11 cellular contexts compared by ENCODE assay signal in the genomic region with DNA sequence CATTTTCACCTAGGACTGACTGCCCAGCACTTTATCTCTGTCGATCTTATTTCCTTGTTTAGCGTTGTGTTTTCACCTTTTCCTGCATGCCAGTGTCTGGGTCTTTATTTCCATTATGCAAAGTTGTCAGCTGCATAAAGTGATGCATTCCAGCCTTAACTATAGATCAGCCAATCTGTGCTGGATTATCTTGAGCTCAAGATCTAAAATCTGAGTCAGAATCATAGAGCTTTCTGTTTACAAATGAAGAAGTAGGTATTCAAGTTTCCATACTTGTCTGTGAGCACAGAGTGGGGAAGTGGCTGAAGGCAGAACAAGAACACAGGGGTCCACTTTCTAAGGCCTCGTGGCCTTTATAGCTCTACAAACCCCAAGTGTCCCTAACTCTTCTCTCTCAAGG.
A peak's percentile ranks its signal among the peaks of the same experiment; 100 is the strongest.
DNase-seq lines count a peak whose midpoint lies in the region; ATAC-seq and TF ChIP-seq lines count a peak whose summit lies in the region.
"Had no signal": no experiment of that assay in that cellular context is flagged by ENCODE, and none has a peak within 500 bp of the region (broad histone marks: within the 10 kb centered on the region; RNA-seq: fewer than 3 reads in every experiment).

No MANE protein-coding gene starts in this region.

- H2BK15ac ChIP-seq in neuronal stem cell (ENCODE audit: low read length) = no peak overlapping the region

- no peaks in the 10 kb centered on the region for H3K36me3 ChIP-seq in OCI-LY7 (ENCODE audit: insufficient read depth, low read length)
- no peaks in the 10 kb centered on the region for H3K36me3 ChIP-seq in neuronal stem cell (replicated peaks in 1 of 2; ENCODE audit: control insufficient read depth in 2 of 2, insufficient read depth in 2 of 2, low read length in 2 of 2)
- H3K36me3 ChIP-seq: ovary had no signal

- intact Hi-C loops in natural killer cell (cut with micrococcal nuclease) = no loop called here
- intact Hi-C loops in OCI-LY7 (cut with micrococcal nuclease; ENCODE audit: unreplicated experiment) = no loop called here

- H3K9me3 ChIP-seq in OCI-LY7 (ENCODE audit: low read length) (peaks cover 6% of the 10 kb centered on the region; the same call in 1 of the 2 replicates), neuronal stem cell (replicated peaks in 1 of 2; ENCODE audit: control insufficient read depth in 2 of 2, insufficient read depth in 1 of 2, low read depth in 1 of 2, low read length in 2 of 2) (no peaks in the 10 kb centered on the region)
- H3K9me3 ChIP-seq: ovary had no signal

- no peak overlapping the region for H3K14ac ChIP-seq in neuronal stem cell (ENCODE audit: low read length)

- H4K8ac ChIP-seq in neuronal stem cell (ENCODE audit: low read depth, low read length) = no peak overlapping the region

- H3K18ac ChIP-seq in neuronal stem cell (ENCODE audit: low read length) = no peak overlapping the region

- WGBS in neuronal stem cell (ENCODE audit: extremely low coverage in 2 of 2, insufficient read length in 2 of 2, insufficient replicate concordance in 1 of 2), 2 donors = no CpG with 5 or more reads among the region's 3 CpGs

- peak overlapping the region; percentile 17; the same call in 1 of the 2 replicates for H2AFZ ChIP-seq in OCI-LY7 (ENCODE audit: low read length)
- no peak overlapping the region for H2AFZ ChIP-seq in neuronal stem cell (ENCODE audit: low read length)

- H3K79me1 ChIP-seq in neuronal stem cell (ENCODE audit: low read depth, low read length) = no peaks in the 10 kb centered on the region

- no peak for ATAC-seq in natural killer cell
- no peak for ATAC-seq in natural killer cell treated with Interleukin-12 subunit alpha and Interleukin-12 subunit beta and Interleukin-15 and Interleukin-18, amount 100 ng/mL, for 72 hours
- peak; percentile 54 for ATAC-seq in HG02759 (IDR thresholded peaks at IDR 0.05; ENCODE audit: unreplicated experiment)

- H3K79me2 ChIP-seq in OCI-LY7 (ENCODE audit: insufficient read depth, low read depth, low read length) = no peaks in the 10 kb centered on the region

- no peaks in the 10 kb centered on the region for H3K36me3 Mint-ChIP-seq in natural killer cell
- no peaks in the 10 kb centered on the region for H3K36me3 Mint-ChIP-seq in natural killer cell treated with Interleukin-12 subunit alpha and Interleukin-12 subunit beta and Interleukin-15 and Interleukin-18, amount 100 ng/mL, for 72 hours

- no peaks in the 10 kb centered on the region for H3K9me2 ChIP-seq in OCI-LY7 (ENCODE audit: insufficient read depth, low read length)

- H3K4me1 Mint-ChIP-seq in natural killer cell = peaks cover 34 to 46% of the 10 kb centered on the region in 2 donors
- peaks cover 15 to 26% of the 10 kb centered on the region in 2 donors for H3K4me1 Mint-ChIP-seq in natural killer cell treated with Interleukin-12 subunit alpha and Interleukin-12 subunit beta and Interleukin-15 and Interleukin-18, amount 100 ng/mL, for 72 hours (ENCODE audit: low read depth in 2 of 2)

- no peaks in the 10 kb centered on the region for H3K27me3 ChIP-seq in neuronal stem cell (ENCODE audit: control insufficient read depth in 3 of 3, insufficient read depth in 3 of 3, low read depth in 1 of 3, low read length in 3 of 3)
- H3K27me3 ChIP-seq: ovary had no signal

- no peak overlapping the region for H3K9ac ChIP-seq in neuronal stem cell (ENCODE audit: low read depth, low read length, poor library complexity)

- H2AK5ac ChIP-seq in neuronal stem cell (ENCODE audit: low read depth, low read length) = no peak overlapping the region

- no peak overlapping the region for H4K91ac ChIP-seq in neuronal stem cell (ENCODE audit: low read depth, low read length, poor library complexity)

- H4K20me1 ChIP-seq in OCI-LY7 (ENCODE audit: insufficient read depth, low read length) = no peaks in the 10 kb centered on the region

- CTCF ChIA-PET in OCI-LY7 (lab: Charles Lee; ENCODE audit: unreplicated experiment) = no interaction called here

- TF ChIP-seq CTCF in natural killer cell (IDR thresholded peaks at IDR 0.05) = no peak
- TF ChIP-seq CTCF in OCI-LY7 (conservative IDR thresholded peaks at IDR 0.05; ENCODE audit: low read length) = no peak

- H3K4ac ChIP-seq in neuronal stem cell (ENCODE audit: low read length) = no peak overlapping the region

- BruUV-seq in OCI-LY7 (replicated peaks; lab: Mats Ljungman, UMichigan) = no TSS peak

- H3K4me3 ChIP-seq in OCI-LY7 (ENCODE audit: low read depth, low read length, poor library complexity, severe bottlenecking) (no peak overlapping the region), neuronal stem cell (ENCODE audit: low read length in 2 of 2) (no peak overlapping the region)
- H3K4me3 ChIP-seq: ovary had no signal

- H3K23ac ChIP-seq in neuronal stem cell (ENCODE audit: low read depth, low read length, poor library complexity) = no peak overlapping the region

- no peak overlapping the region for H2BK12ac ChIP-seq in neuronal stem cell (ENCODE audit: low read length)

- peaks cover 30% of the 10 kb centered on the region for H3K4me1 ChIP-seq in OCI-LY7 (ENCODE audit: insufficient read depth, low read length, poor library complexity, severe bottlenecking)
- H3K4me1 ChIP-seq in neuronal stem cell (ENCODE audit: control insufficient read depth in 2 of 2, insufficient read depth in 1 of 2, low read depth in 1 of 2, low read length in 2 of 2) = no peaks in the 10 kb centered on the region

- POLR2A ChIA-PET in OCI-LY7 (lab: Charles Lee) = interaction anchor here (0.6 to 1.4 kb wide), 5 partner anchors 8 to 227 kb away, joined by 3 to 5 read pairs (median 4); no protein-coding TSS in a partner anchor

- H2BK120ac ChIP-seq in neuronal stem cell (ENCODE audit: low read depth, low read length) = no peak overlapping the region

- H3K27ac ChIP-seq in OCI-LY7 (ENCODE audit: low read depth, low read length, poor library complexity, severe bottlenecking) = no peak overlapping the region
- no peak overlapping the region for H3K27ac ChIP-seq in substantia nigra (ENCODE audit: low read depth, low read length, poor library complexity, severe bottlenecking)
- no peak overlapping the region for H3K27ac ChIP-seq in neuronal stem cell (replicated peaks; ENCODE audit: low read length)
- H3K27ac ChIP-seq: C4-2B, ovary had no signal

- peaks cover 4 to 16% of the 10 kb centered on the region in 2 donors for H3K27me3 Mint-ChIP-seq in natural killer cell (ENCODE audit: low read depth in 2 of 2)
- H3K27me3 Mint-ChIP-seq in natural killer cell treated with Interleukin-12 subunit alpha and Interleukin-12 subunit beta and Interleukin-15 and Interleukin-18, amount 100 ng/mL, for 72 hours = peaks cover 7 to 10% of the 10 kb centered on the region in 2 donors

- H3K27ac Mint-ChIP-seq in natural killer cell = peak overlapping the region; percentile 27 to 52
- peak overlapping the region in 1 of 2 donors; percentile 10 for H3K27ac Mint-ChIP-seq in natural killer cell treated with Interleukin-12 subunit alpha and Interleukin-12 subunit beta and Interleukin-15 and Interleukin-18, amount 100 ng/mL, for 72 hours

- H3K4me2 ChIP-seq in OCI-LY7 (ENCODE audit: low read length) (peak overlapping the region; percentile 51; the same call in 1 of the 2 replicates), neuronal stem cell (ENCODE audit: insufficient read depth, low read length, poor library complexity, severe bottlenecking) (no peak overlapping the region)

- peaks cover 0 to 2% of the 10 kb centered on the region in 2 donors for H3K9me3 Mint-ChIP-seq in natural killer cell
- no peaks in the 10 kb centered on the region for H3K9me3 Mint-ChIP-seq in natural killer cell treated with Interleukin-12 subunit alpha and Interleukin-12 subunit beta and Interleukin-15 and Interleukin-18, amount 100 ng/mL, for 72 hours

- no peak for DNase-seq in natural killer cell
- DNase-seq in natural killer cell treated with Interleukin-12 subunit alpha and Interleukin-12 subunit beta and Interleukin-15 and Interleukin-18, amount 100 ng/mL, for 72 hours (ENCODE audit: low spot score) = no peak
- DNase-seq in OCI-LY7 (ENCODE audit: low spot score) = no peak
- no peak for DNase-seq in activated gamma-delta T cell treated with Interleukin-2 at 50 U/mL for 16 hours
- DNase-seq in substantia nigra (lab: John Stamatoyannopoulos, UW) = no peak
- DNase-seq in cerebellar nuclear complex (lab: John Stamatoyannopoulos, UW) = no peak
- DNase-seq in neuronal stem cell (ENCODE audit: low spot score) = no peak
- DNase-seq: activated CD8-positive, alpha-beta memory T cell treated with anti-CD3 and anti-CD28 coated beads for 24 hours; ovary had no signal

- H2BK5ac ChIP-seq in neuronal stem cell (ENCODE audit: low read length) = no peak overlapping the region

- no peak overlapping the region for H3K4me3 Mint-ChIP-seq in natural killer cell
- no peak overlapping the region for H3K4me3 Mint-ChIP-seq in natural killer cell treated with Interleukin-12 subunit alpha and Interleukin-12 subunit beta and Interleukin-15 and Interleukin-18, amount 100 ng/mL, for 72 hours
